Comparison of ENCODE assay signal across 16 cellular contexts in the genomic region with DNA sequence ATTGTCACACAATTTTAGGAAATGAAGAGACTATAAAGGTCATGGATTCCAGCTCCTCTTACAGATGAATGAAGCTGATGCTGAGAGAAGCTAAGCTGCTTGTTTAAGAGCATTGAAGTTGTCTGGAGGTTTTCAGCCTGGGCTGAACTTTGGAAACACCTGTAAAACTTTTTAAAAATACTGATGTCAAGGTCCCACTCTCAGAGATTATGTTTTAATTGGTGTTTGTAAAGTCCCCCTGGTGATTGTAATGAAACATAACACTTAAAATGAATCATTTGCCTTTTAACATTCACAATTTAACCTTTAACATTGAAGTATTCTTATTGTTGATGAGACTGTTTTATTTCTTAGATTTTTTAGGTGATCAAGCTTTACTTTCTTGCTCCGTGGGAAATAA. TPM values are rescaled to one million over a fixed set of nuclear protein-coding genes. Genes with fewer than 3 reads are reported as not detected.
DNase-seq lines count a peak whose midpoint lies in the region; ATAC-seq and TF ChIP-seq lines count a peak whose summit lies in the region.
"Had no signal": no experiment of that assay in that cellular context is flagged by ENCODE, and none has a peak within 500 bp of the region (broad histone marks: within the 10 kb centered on the region; RNA-seq: fewer than 3 reads in every experiment).

No MANE protein-coding gene starts in this region.

- peaks cover 12% of the 10 kb centered on the region for H3K9me3 Mint-ChIP-seq in nephron progenitor cell

- H3K36me3 ChIP-seq in DND-41 (ENCODE audit: insufficient read depth, low read length) (peaks cover 32% of the 10 kb centered on the region), mucosa of descending colon (ENCODE audit: low read depth) (no peaks in the 10 kb centered on the region)

- H3K4me1 Mint-ChIP-seq in nephron progenitor cell = peaks cover 13% of the 10 kb centered on the region

- H3K9me3 ChIP-seq in DND-41 (ENCODE audit: insufficient read depth, low read length, severe bottlenecking) = no peaks in the 10 kb centered on the region
- H3K9me3 ChIP-seq in mucosa of descending colon = no peaks in the 10 kb centered on the region
- H3K9me3 ChIP-seq: pancreas had no signal

- H3K4me2 ChIP-seq in DND-41 (ENCODE audit: insufficient read depth, low read length) = no peak overlapping the region

- DNase-seq in DND-41 (no peak), HT-29 (ENCODE audit: low spot score) (peak; percentile 13), cardiac fibroblast (ENCODE audit: low read depth in 2 of 2) (peak in 1 of 2 donors; percentile 27), nephron progenitor cell (no peak), mucosa of descending colon (no peak), pons (ENCODE audit: low spot score) (no peak), GM10266 (ENCODE audit: extremely low spot score) (no peak)
- DNase-seq in stimulated activated CD4-positive, alpha-beta T cell treated with anti-CD3 and anti-CD28 coated beads, Interleukin-2, amount 100 ng/mL, for 24 hours = no peak
- DNase-seq: activated effector memory CD4-positive, alpha-beta T cell treated with anti-CD3 and anti-CD28 coated beads, Interleukin-2, amount 50 U/mL, for 16 hours; DMS153; MV-4-11; NCI-H510A; pancreas; stimulated activated CD4-positive, alpha-beta T cell treated with anti-CD3 and anti-CD28 coated beads, Interleukin-4, amount 100 ng/mL, for 24 hours had no signal

- no peak overlapping the region for H3K27ac ChIP-seq in DND-41 (ENCODE audit: low read length)
- H3K27ac ChIP-seq: pancreas, SK-N-MC had no signal

- peaks cover 48% of the 10 kb centered on the region for H3K36me3 Mint-ChIP-seq in nephron progenitor cell (ENCODE audit: low read depth)

- peaks cover 95% of the 10 kb centered on the region for H3K79me2 ChIP-seq in DND-41 (ENCODE audit: insufficient read depth, low read length)

- no peaks in the 10 kb centered on the region for H3K4me1 ChIP-seq in DND-41 (ENCODE audit: insufficient read depth, low read length)
- H3K4me1 ChIP-seq in mucosa of descending colon (ENCODE audit: low read depth) = peaks cover 13% of the 10 kb centered on the region

- ATAC-seq in DND-41 (ENCODE audit: insufficient read depth, low read depth) = no peak
- no peak for ATAC-seq in mucosa of descending colon
- ATAC-seq: left lobe of liver, pancreas had no signal

- peaks cover 75% of the 10 kb centered on the region for H4K20me1 ChIP-seq in DND-41 (ENCODE audit: insufficient read depth, low read length)

- H3K9ac ChIP-seq in DND-41 (ENCODE audit: low read depth, low read length) = no peak overlapping the region

- TF ChIP-seq CTCF in DND-41 (IDR thresholded peaks at IDR 0.05; ENCODE audit: borderline replicate concordance, extremely low read depth, low read length, poor library complexity, severe bottlenecking) (peak; percentile 11), cardiac fibroblast (IDR thresholded peaks at IDR 0.05; ENCODE audit: low read depth, low read length) (peak; percentile 21), nephron progenitor cell (IDR thresholded peaks at IDR 0.05) (peak; percentile 14), mucosa of descending colon (IDR thresholded peaks at IDR 0.05) (no peak), GM10266 (IDR thresholded peaks at IDR 0.05; ENCODE audit: control insufficient read depth, insufficient read depth, low read depth, missing control alignments) (no peak)

- H3K4me3 ChIP-seq in DND-41 (ENCODE audit: low read depth in 1 of 2, low read length in 2 of 2) (no peak overlapping the region), cardiac fibroblast (replicated peaks in 1 of 2; ENCODE audit: low read depth in 2 of 2, low read length in 2 of 2) (no peak overlapping the region), mucosa of descending colon (no peak overlapping the region)
- H3K4me3 ChIP-seq: pancreas, SK-N-MC had no signal

- H3K27ac Mint-ChIP-seq in nephron progenitor cell = no peak overlapping the region

- H3K27me3 Mint-ChIP-seq in nephron progenitor cell (ENCODE audit: low read depth, poor library complexity) = no peaks in the 10 kb centered on the region

- H2AFZ ChIP-seq in DND-41 (ENCODE audit: low read depth, low read length) = no peak overlapping the region

- intact Hi-C loops in mucosa of descending colon (cut with DNase I, micrococcal nuclease) = no loop called here

- no peaks in the 10 kb centered on the region for H3K27me3 ChIP-seq in DND-41 (ENCODE audit: insufficient read depth, low read length, poor library complexity)
- H3K27me3 ChIP-seq: pancreas had no signal

- no peak overlapping the region for H3K4me3 Mint-ChIP-seq in nephron progenitor cell

RNA-seq across cellular contexts. Expression of a gene that starts 16.4 kb away (rescaled TPM):
- 69.9 and 76.8 TPM in 2 replicates for total RNA-seq in HT-29 (2014; rRNA removed; shearing (Covaris generic))
- 10 to 100 TPM; 83.0 to 95.6 (median 93.7) TPM for total RNA-seq in mucosa of descending colon

Comparison
In these comparisons a context has a peak if more than half of its experiments do, and no peak if none do; other contexts are left out.
1. CTCF ChIP-seq: peak in DND-41 (single experiment), cardiac fibroblast (single experiment) and nephron progenitor cell (single experiment); none in mucosa of descending colon (single experiment) and GM10266 (single experiment).